ENCODE assay signal across 9 cellular contexts in the genomic region with DNA sequence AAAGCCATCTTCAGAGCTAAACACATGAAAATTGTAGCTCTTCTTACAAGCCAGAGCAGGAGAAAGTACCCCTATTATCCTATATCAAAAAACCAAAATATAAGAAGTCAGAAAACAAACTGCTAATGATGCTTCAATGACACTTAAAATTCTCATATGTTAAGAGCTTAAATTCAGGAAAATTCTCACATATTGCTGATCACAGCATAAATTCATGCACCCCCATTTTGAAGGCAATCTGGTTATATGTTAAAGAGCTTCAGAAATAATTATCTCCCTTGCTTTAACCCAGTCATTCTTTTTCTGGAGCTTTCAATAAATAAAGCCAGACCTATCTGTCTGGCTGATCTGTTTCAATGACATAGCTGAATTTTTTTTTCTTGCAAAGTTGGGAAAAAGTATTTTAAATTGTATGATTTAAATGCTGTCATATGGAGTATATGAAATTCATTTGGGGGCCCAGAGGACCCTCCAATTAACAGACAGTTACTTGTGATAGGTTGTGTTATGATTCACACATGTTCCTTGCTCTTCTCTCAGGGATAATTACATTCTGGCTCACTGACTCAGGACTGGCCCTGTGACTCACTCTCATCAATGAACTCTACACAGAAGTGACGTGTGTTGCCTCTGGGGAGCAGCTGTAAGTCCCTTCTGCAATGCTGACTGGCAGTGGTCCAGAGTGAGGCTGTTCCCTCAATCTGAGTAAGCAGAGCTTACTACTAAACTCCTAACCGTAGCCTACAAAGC.
DNase-seq lines count a peak whose midpoint lies in the region; ATAC-seq, FAIRE-seq and TF ChIP-seq lines count a peak whose summit lies in the region.
"Had no signal": no experiment of that assay in that cellular context is flagged by ENCODE, and none has a peak within 500 bp of the region (broad histone marks: within the 10 kb centered on the region; RNA-seq: fewer than 3 reads in every experiment).

No MANE protein-coding gene starts in this region.

- in situ Hi-C loops in GM12878 (cut with MboI) = no loop called here

- H2AFZ ChIP-seq in GM12878 (ENCODE audit: control insufficient read depth, low read depth, low read length) = peak overlapping the region; percentile 19; the same call in 1 of the 2 replicates

- POLR2A ChIA-PET in GM12878 (lab: Charles Lee) = interaction anchor here (0.6 to 1.1 kb wide), 5 partner anchors 8 to 68 kb away, joined by 3 to 6 read pairs (median 3); no protein-coding TSS in a partner anchor

- RAD21 ChIA-PET in GM12878 (lab: Charles Lee; ENCODE audit: unreplicated experiment) = interaction anchor here (0.8 to 1.7 kb wide), 14 partner anchors 8 to 913 kb away, joined by 3 to 19 read pairs (median 4); no protein-coding TSS in a partner anchor

- no peak overlapping the region for H3K4me2 ChIP-seq in GM12878 (ENCODE audit: control insufficient read depth, insufficient read depth)

- no peaks in the 10 kb centered on the region for H3K27me3 ChIP-seq in GM12878 (replicated peaks in 1 of 2; ENCODE audit: control insufficient read depth in 2 of 2, insufficient read depth in 2 of 2, low read length in 1 of 2)

- no peaks in the 10 kb centered on the region for H3K9me3 ChIP-seq in GM12878 (replicated peaks; ENCODE audit: control insufficient read depth, insufficient read depth, low read length)

- H3K4me1 ChIP-seq in GM12878 (ENCODE audit: control insufficient read depth, insufficient read depth, low read length) = peaks cover 5% of the 10 kb centered on the region; the same call in 1 of the 2 replicates

- no peak for TF ChIP-seq POLR2A in GM12878 (IDR thresholded peaks at IDR 0.05; ENCODE audit: low read depth, low read length)

- no TSS peak for BruUV-seq in GM12878 (replicated peaks; lab: Mats Ljungman, UMichigan)

- no peak overlapping the region for H3K27ac ChIP-seq in GM12878 (ENCODE audit: control insufficient read depth, insufficient read depth)

- TF ChIP-seq CTCF in AG09309 (IDR thresholded peaks at IDR 0.05; ENCODE audit: control insufficient read depth, insufficient read depth, low read depth, low read length, missing control alignments) (no peak), GM12878 (IDR thresholded peaks at IDR 0.05 in 2 of 3, conservative IDR thresholded peaks at IDR 0.05 in 1 of 3; ENCODE audit: control insufficient read depth in 2 of 3, extremely low read depth in 1 of 3, insufficient read depth in 1 of 3, low read depth in 3 of 3, low read length in 3 of 3) (no peak)

- TF ChIP-seq RAD21 in GM12878 (IDR thresholded peaks at IDR 0.05; ENCODE audit: insufficient read depth, low read depth, low read length) = no peak

- SMC1A ChIA-PET in GM12878 (lab: Charles Lee; ENCODE audit: uncharacterized antibody, unreplicated experiment) = interaction anchor here (0.5 to 1.7 kb wide), 19 partner anchors 8 to 925 kb away, joined by 3 to 11 read pairs (median 5); no protein-coding TSS in a partner anchor

- FAIRE-seq in GM12878 (lab: Jason Lieb, UNC) = no peak
- peak; percentile 98 for FAIRE-seq in islet of Langerhans (lab: Jason Lieb, UNC)
- FAIRE-seq: GM18507 had no signal

- TF ChIP-seq EP300 in GM12878 (IDR thresholded peaks at IDR 0.05; ENCODE audit: borderline replicate concordance in 1 of 2, control insufficient read depth in 1 of 2, low read depth in 2 of 2, low read length in 2 of 2) = peak; percentile 36 to 85; a peak in 2 of 4 replicates

- CTCF ChIA-PET in GM12878 (lab: Yijun Ruan, JAX) = interaction anchor here (0.6 to 1.3 kb wide), 5 partner anchors 9 to 31 kb away, joined by 3 to 4 read pairs (median 3); no protein-coding TSS in a partner anchor

- peak; percentile 100 for DNase-seq in AG09309 (ENCODE audit: low read depth)
- DNase-seq in NCI-H460 (ENCODE audit: extremely low read depth, low read depth) = peak; percentile 97
- peak; percentile 74 for DNase-seq in GM12878 (ENCODE audit: low read depth, low spot score)
- peak; percentile 100 for DNase-seq in stromal cell of bone marrow (ENCODE audit: low read depth)

- H3K79me2 ChIP-seq in GM12878 (ENCODE audit: control insufficient read depth, insufficient read depth, low read length) = no peaks in the 10 kb centered on the region

- WGBS in GM12878 (ENCODE audit: insufficient coverage, insufficient replicate concordance, low lambda C conversion rate, missing lambda C conversion rate) = 5% methylated on average over 2 of the region's 2 CpGs

- no peak overlapping the region for H3K4me3 ChIP-seq in AG09309 (ENCODE audit: control insufficient read depth, low read depth, low read length)
- H3K4me3 ChIP-seq in GM12878 = no peak overlapping the region

- no peaks in the 10 kb centered on the region for H4K20me1 ChIP-seq in GM12878 (ENCODE audit: control insufficient read depth, insufficient read depth)

- H3K9ac ChIP-seq in GM12878 (ENCODE audit: control insufficient read depth, insufficient read depth, low read length) = no peak overlapping the region

- H3K36me3 ChIP-seq in GM12878 (ENCODE audit: control insufficient read depth in 2 of 2, insufficient read depth in 2 of 2, low read length in 1 of 2) = no peaks in the 10 kb centered on the region

- ATAC-seq in GM19035 (IDR thresholded peaks at IDR 0.05; ENCODE audit: unreplicated experiment) = peak; percentile 94
- peak; percentile 99 for ATAC-seq in HG03432 (IDR thresholded peaks at IDR 0.05; ENCODE audit: unreplicated experiment)
- ATAC-seq in GM12878 = peak; percentile 96
- no peak for ATAC-seq in GM21723 (IDR thresholded peaks at IDR 0.05; ENCODE audit: unreplicated experiment)

- intact Hi-C loops in GM12878 (cut with micrococcal nuclease; ENCODE audit: unreplicated experiment) = no loop called here

TF ChIP-seq in GM12878, 131 proteins besides CTCF, POLR2A, EP300 and RAD21 (continues in another document):
- TF ChIP-seq PAX5 (IDR thresholded peaks at IDR 0.05; ENCODE audit: borderline replicate concordance, low read depth, low read length) (0 out of 2 replicates have a peak, but pooled peaks have one; percentile 73), RELA (IDR thresholded peaks at IDR 0.05; ENCODE audit: borderline replicate concordance, partially characterized antibody) (no peak), ZBTB11 (CRISPR knock-in tag; IDR thresholded peaks at IDR 0.05) (no peak), MEF2A (IDR thresholded peaks at IDR 0.05; ENCODE audit: insufficient read depth, low read depth, low read length) (no peak), CHD4 (IDR thresholded peaks at IDR 0.05) (no peak), ZNF384 (IDR thresholded peaks at IDR 0.05; ENCODE audit: borderline replicate concordance, low read depth, low read length) (no peak), NFYA (IDR thresholded peaks at IDR 0.05; ENCODE audit: borderline replicate concordance, low read depth, low read length) (no peak), CREB1 (IDR thresholded peaks at IDR 0.05; ENCODE audit: low read depth) (peak; percentile 81), MYC (IDR thresholded peaks at IDR 0.05; ENCODE audit: insufficient read depth, insufficient read length, insufficient replicate concordance, low read length, severe bottlenecking) (no peak), ZNF274 (IDR thresholded peaks at IDR 0.05; ENCODE audit: insufficient read depth, insufficient read length) (no peak), HCFC1 (IDR thresholded peaks at IDR 0.05; ENCODE audit: low read length) (no peak), POU2F2 (IDR thresholded peaks at IDR 0.05; ENCODE audit: borderline replicate concordance, low read depth, low read length) (no peak), STAT1 (conservative IDR thresholded peaks at IDR 0.05) (no peak), RUNX3 (IDR thresholded peaks at IDR 0.05; ENCODE audit: low read length) (peak; percentile 17; the same call in 1 of the 2 replicates), JUNB (IDR thresholded peaks at IDR 0.05) (peak; percentile 77), POLR2AphosphoS5 (IDR thresholded peaks at IDR 0.05; ENCODE audit: low read length) (no peak)
- TF ChIP-seq, protein P1, sequence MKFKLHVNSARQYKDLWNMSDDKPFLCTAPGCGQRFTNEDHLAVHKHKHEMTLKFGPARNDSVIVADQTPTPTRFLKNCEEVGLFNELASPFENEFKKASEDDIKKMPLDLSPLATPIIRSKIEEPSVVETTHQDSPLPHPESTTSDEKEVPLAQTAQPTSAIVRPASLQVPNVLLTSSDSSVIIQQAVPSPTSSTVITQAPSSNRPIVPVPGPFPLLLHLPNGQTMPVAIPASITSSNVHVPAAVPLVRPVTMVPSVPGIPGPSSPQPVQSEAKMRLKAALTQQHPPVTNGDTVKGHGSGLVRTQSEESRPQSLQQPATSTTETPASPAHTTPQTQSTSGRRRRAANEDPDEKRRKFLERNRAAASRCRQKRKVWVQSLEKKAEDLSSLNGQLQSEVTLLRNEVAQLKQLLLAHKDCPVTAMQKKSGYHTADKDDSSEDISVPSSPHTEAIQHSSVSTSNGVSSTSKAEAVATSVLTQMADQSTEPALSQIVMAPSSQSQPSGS (IDR thresholded peaks at IDR 0.05; ENCODE audit: low read length) = 0 out of 2 replicates have a peak, but pooled peaks have one; percentile 44
